1 cellular context compared by ENCODE assay signal in genomic region chr10:30502266-30503058, GRCh38.
TF ChIP-seq lines count a peak whose summit lies in the region.

No MANE protein-coding gene starts in this region.

TF ChIP-seq in H1, 55 proteins besides CTCF, POLR2A, EP300 and RAD21 (continued from another document):
- TF ChIP-seq MAX (IDR thresholded peaks at IDR 0.05) (peak; percentile 63), RNF2 (IDR thresholded peaks at IDR 0.05; ENCODE audit: borderline replicate concordance, low read depth, low read length, missing control alignments, poor library complexity, severe bottlenecking) (no peak)
